22 cellular contexts compared by ENCODE assay signal in the genomic region with DNA sequence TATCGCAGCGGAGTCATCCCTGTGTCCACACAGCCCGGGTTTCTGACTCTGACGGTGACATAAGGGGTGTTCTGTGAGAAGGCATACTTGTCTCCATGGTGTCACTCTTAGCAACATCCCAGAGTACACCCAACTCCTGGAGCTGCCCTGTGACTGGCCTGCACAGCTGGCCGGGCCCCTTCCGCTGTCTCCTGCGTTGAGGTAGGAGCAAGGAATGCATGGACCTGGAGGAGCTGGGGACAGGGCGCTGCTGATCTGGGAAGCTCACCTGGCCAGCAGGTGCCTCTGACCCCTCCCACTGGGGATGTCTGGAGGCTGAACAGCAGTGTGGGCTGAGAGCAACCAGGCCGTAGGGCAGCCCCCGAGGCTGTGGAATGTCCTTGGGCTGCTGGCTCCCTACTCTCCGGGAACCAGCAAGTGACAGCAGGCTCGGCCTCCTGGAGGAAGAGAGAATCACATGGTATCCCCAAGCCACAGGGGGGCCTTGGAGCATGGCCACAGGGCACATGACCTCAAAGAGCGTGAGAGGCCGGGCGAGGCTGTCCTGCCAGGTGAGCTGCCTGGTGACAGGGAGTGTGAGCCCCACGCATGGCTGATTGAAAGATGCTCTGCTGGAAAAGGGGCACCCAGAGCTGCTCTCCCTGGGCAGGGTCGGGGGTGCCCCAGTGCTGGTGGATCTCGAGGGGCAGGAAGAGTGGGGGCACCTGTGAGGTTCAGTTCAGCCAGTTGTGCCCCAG.
"Had no signal": no experiment of that assay in that cellular context is flagged by ENCODE, and none has a peak within 500 bp of the region (broad histone marks: within the 10 kb centered on the region; RNA-seq: fewer than 3 reads in every experiment).

No MANE protein-coding gene starts in this region.

- ATAC-seq: esophagus mucosa; foreskin keratinocyte; left lung; naive thymus-derived CD4-positive, alpha-beta T cell; right cardiac atrium; stimulated activated naive CD8-positive, alpha-beta T cell treated with anti-CD3 and anti-CD28 coated beads, Interleukin-15, Interleukin-2, amounts not matched to agents 100 U/mL and 50 U/mL, for 24 hours had no signal

- H3K9me3 Mint-ChIP-seq: activated T-cell treated with anti-CD3 and anti-CD28 coated beads, Interleukin-2, amount 50 U/mL, for 24 hours; central memory CD8-positive, alpha-beta T cell; dendritic cell treated with granulocyte-macrophage colony-stimulating factor and Interleukin-4, amounts not matched to agents 40 ng/mL and 50 ng/mL, for 4 days had no signal

- H3K36me3 ChIP-seq: heart right ventricle, left lung, thoracic aorta, upper lobe of left lung had no signal

- H3K27me3 ChIP-seq: foreskin keratinocyte had no signal

- H3K4me1 ChIP-seq: foreskin keratinocyte, heart right ventricle, left lung, upper lobe of left lung had no signal

- H3K4me1 Mint-ChIP-seq: central memory CD8-positive, alpha-beta T cell; endodermal cell; naive thymus-derived CD4-positive, alpha-beta T cell had no signal

- H3K4me3 ChIP-seq: heart right ventricle, left lung, thoracic aorta, upper lobe of left lung had no signal

- H3K27ac ChIP-seq: foreskin keratinocyte, heart right ventricle, left lung, thoracic aorta, upper lobe of left lung had no signal

- H3K27ac Mint-ChIP-seq: activated naive CD8-positive, alpha-beta T cell; activated T-cell treated with anti-CD3 and anti-CD28 coated beads, Interleukin-2, amount 50 U/mL, for 24 hours; dendritic cell treated with granulocyte-macrophage colony-stimulating factor and Interleukin-4, amounts not matched to agents 40 ng/mL and 50 ng/mL, for 4 days; endodermal cell; naive thymus-derived CD4-positive, alpha-beta T cell had no signal

- H3K27me3 Mint-ChIP-seq: activated naive CD8-positive, alpha-beta T cell had no signal

- DNase-seq: activated CD4-positive, alpha-beta T cell treated with anti-CD3 and anti-CD28 coated beads for 48 hours; activated CD4-positive, alpha-beta T cell treated with anti-CD3 and anti-CD28 coated beads, Interleukin-2, amount 50 U/mL, for 48 hours; activated CD8-positive, alpha-beta memory T cell treated with anti-CD3 and anti-CD28 coated beads, Interleukin-2, amount 50 U/mL, for 48 hours; activated naive CD4-positive, alpha-beta T cell; activated T-cell treated with anti-CD3 and anti-CD28 coated beads, Interleukin-2, amount 50 U/mL, for 24 hours; anterior cingulate cortex; endodermal cell; foreskin keratinocyte; heart right ventricle; midbrain; naive thymus-derived CD4-positive, alpha-beta T cell; occipital lobe; stimulated activated naive CD8-positive, alpha-beta T cell treated with anti-CD3 and anti-CD28 coated beads, Interleukin-15, Interleukin-2, amounts not matched to agents 100 U/mL and 50 U/mL, for 24 hours had no signal

- H3K4me3 Mint-ChIP-seq: activated naive CD8-positive, alpha-beta T cell; activated T-cell treated with anti-CD3 and anti-CD28 coated beads, Interleukin-2, amount 50 U/mL, for 24 hours; central memory CD8-positive, alpha-beta T cell; dendritic cell treated with granulocyte-macrophage colony-stimulating factor and Interleukin-4, amounts not matched to agents 40 ng/mL and 50 ng/mL, for 4 days; endodermal cell; naive thymus-derived CD4-positive, alpha-beta T cell; neural crest cell had no signal

- H3K36me3 Mint-ChIP-seq: activated naive CD8-positive, alpha-beta T cell had no signal

- H3K9me3 ChIP-seq: thoracic aorta had no signal
